Comparison of ENCODE assay signal across 11 cellular contexts in genomic region chr2:240655931-240656886, GRCh38. TPM values are rescaled to one million over a fixed set of nuclear protein-coding genes. Genes with fewer than 3 reads are reported as not detected.
DNase-seq lines count a peak whose midpoint lies in the region; ATAC-seq, FAIRE-seq and TF ChIP-seq lines count a peak whose summit lies in the region.
"Had no signal": no experiment of that assay in that cellular context is flagged by ENCODE, and none has a peak within 500 bp of the region (broad histone marks: within the 10 kb centered on the region; RNA-seq: fewer than 3 reads in every experiment).

No MANE protein-coding gene starts in this region.

- intact Hi-C loops in activated CD4-positive, alpha-beta memory T cell treated with anti-CD3 and anti-CD28 coated beads for 36 hours (cut with micrococcal nuclease) = no loop called here
- intact Hi-C loops in OCI-LY7 (cut with micrococcal nuclease; ENCODE audit: unreplicated experiment) = no loop called here

- POLR2A ChIA-PET in activated CD4-positive, alpha-beta memory T cell treated with anti-CD3 and anti-CD28 coated beads for 36 hours (lab: Charles Lee) = interaction anchor here (1.2 kb wide), 1 partner anchor 29 kb away, joined by 3 read pairs; no protein-coding TSS in a partner anchor
- POLR2A ChIA-PET in OCI-LY7 (lab: Charles Lee) = no interaction called here

- no peak overlapping the region for H2AFZ ChIP-seq in OCI-LY7 (ENCODE audit: low read length)

- H3K4me1 Mint-ChIP-seq in activated CD4-positive, alpha-beta memory T cell treated with anti-CD3 and anti-CD28 coated beads for 36 hours (ENCODE audit: low read depth) = peaks cover 10% of the 10 kb centered on the region

- H3K4me3 ChIP-seq in lung (no peak overlapping the region), OCI-LY7 (ENCODE audit: low read depth, low read length, poor library complexity, severe bottlenecking) (no peak overlapping the region)
- H3K4me3 ChIP-seq: cardiac muscle cell had no signal

- DNase-seq in EL = peak; percentile 11
- DNase-seq in activated CD4-positive, alpha-beta memory T cell treated with anti-CD3 and anti-CD28 coated beads for 36 hours = peak; percentile 43
- peak; percentile 22 for DNase-seq in lung (ENCODE audit: low spot score)
- no peak for DNase-seq in D721Med (ENCODE audit: insufficient read length, low spot score)
- no peak for DNase-seq in OCI-LY7 (ENCODE audit: low spot score)
- DNase-seq in NCI-H1417 (lab: John Stamatoyannopoulos, UW) = no peak
- DNase-seq: hypothalamus had no signal

- no peaks in the 10 kb centered on the region for H3K36me3 Mint-ChIP-seq in activated CD4-positive, alpha-beta memory T cell treated with anti-CD3 and anti-CD28 coated beads for 36 hours

- peaks cover 0 to 5% of the 10 kb centered on the region in 2 donors for H3K9me3 ChIP-seq in lung (ENCODE audit: control insufficient read depth in 2 of 2, insufficient read depth in 1 of 2, low read length in 1 of 2)
- H3K9me3 ChIP-seq in OCI-LY7 (ENCODE audit: low read length) = no peaks in the 10 kb centered on the region
- H3K9me3 ChIP-seq: neutrophil had no signal

- no peak overlapping the region for H3K4me3 Mint-ChIP-seq in activated CD4-positive, alpha-beta memory T cell treated with anti-CD3 and anti-CD28 coated beads for 36 hours

- ATAC-seq in GM21825 (IDR thresholded peaks at IDR 0.05; ENCODE audit: unreplicated experiment) = peak; percentile 49
- ATAC-seq in lung (ENCODE audit: insufficient read depth, low FRiP score) = no peak
- no peak for ATAC-seq in GM21390 (IDR thresholded peaks at IDR 0.05; ENCODE audit: unreplicated experiment)

- no peaks in the 10 kb centered on the region for H3K27me3 ChIP-seq in lung (ENCODE audit: control insufficient read depth, insufficient read depth)
- H3K27me3 ChIP-seq: cardiac muscle cell had no signal

- H3K36me3 ChIP-seq in lung (ENCODE audit: control insufficient read depth in 2 of 2, insufficient read depth in 2 of 2, low read length in 2 of 2) (no peaks in the 10 kb centered on the region), OCI-LY7 (ENCODE audit: insufficient read depth, low read length) (no peaks in the 10 kb centered on the region)
- H3K36me3 ChIP-seq: cardiac muscle cell, neutrophil had no signal

- H3K27me3 Mint-ChIP-seq in activated CD4-positive, alpha-beta memory T cell treated with anti-CD3 and anti-CD28 coated beads for 36 hours = peaks cover 16% of the 10 kb centered on the region

- H4K20me1 ChIP-seq in OCI-LY7 (ENCODE audit: insufficient read depth, low read length) = no peaks in the 10 kb centered on the region

- no peaks in the 10 kb centered on the region for H3K79me2 ChIP-seq in OCI-LY7 (ENCODE audit: insufficient read depth, low read depth, low read length)

- no TSS peak for BruUV-seq in OCI-LY7 (replicated peaks; lab: Mats Ljungman, UMichigan)

- H3K4me1 ChIP-seq in lung (ENCODE audit: control insufficient read depth in 2 of 2, insufficient read depth in 2 of 2, low read length in 2 of 2) (no peaks in the 10 kb centered on the region), OCI-LY7 (ENCODE audit: insufficient read depth, low read length, poor library complexity, severe bottlenecking) (no peaks in the 10 kb centered on the region)

- no peak overlapping the region for H3K27ac ChIP-seq in lung (ENCODE audit: low read depth in 1 of 2, low read length in 1 of 2)
- H3K27ac ChIP-seq in OCI-LY7 (ENCODE audit: low read depth, low read length, poor library complexity, severe bottlenecking) = no peak overlapping the region
- H3K27ac ChIP-seq: cardiac muscle cell, neutrophil had no signal

- H3K9me3 Mint-ChIP-seq in activated CD4-positive, alpha-beta memory T cell treated with anti-CD3 and anti-CD28 coated beads for 36 hours = no peaks in the 10 kb centered on the region

- TF ChIP-seq CTCF in lung (IDR thresholded peaks at IDR 0.05; ENCODE audit: control extremely low read depth, extremely low read depth) (no peak), D721Med (IDR thresholded peaks at IDR 0.05; ENCODE audit: insufficient read depth, missing control alignments) (no peak), OCI-LY7 (conservative IDR thresholded peaks at IDR 0.05; ENCODE audit: low read length) (no peak)

- no peak for FAIRE-seq in D721Med (lab: Jason Lieb, UNC)

- 71 to 72% methylated on average over 10 of the region's 10 CpGs for WGBS in lung, 2 donors

- CTCF ChIA-PET in activated CD4-positive, alpha-beta memory T cell treated with anti-CD3 and anti-CD28 coated beads for 36 hours (lab: Charles Lee) = no interaction called here
- CTCF ChIA-PET in OCI-LY7 (lab: Charles Lee; ENCODE audit: unreplicated experiment) = no interaction called here

- H3K27ac Mint-ChIP-seq in activated CD4-positive, alpha-beta memory T cell treated with anti-CD3 and anti-CD28 coated beads for 36 hours = no peak overlapping the region

- H3K4me2 ChIP-seq in OCI-LY7 (ENCODE audit: low read length) = no peak overlapping the region

- H3K9me2 ChIP-seq in OCI-LY7 (ENCODE audit: insufficient read depth, low read length) = no peaks in the 10 kb centered on the region

RNA-seq across cellular contexts. Expression of gene AQP12B, which starts 26.5 kb away (rescaled TPM):
- total RNA-seq in activated CD4-positive, alpha-beta memory T cell treated with anti-CD3 and anti-CD28 coated beads for 36 hours = not detected
- total RNA-seq in lung (under 1 TPM in 1 of 2 donors, not detected in 1; 0.15 TPM), OCI-LY7 (2022) (not detected in 2 replicates)
- not detected for polyA plus RNA-seq in lung
- total RNA-seq in OCI-LY7 (2014; rRNA removed; shearing (Covaris generic)) = not detected in 2 replicates
- total RNA-seq: cardiac muscle cell had no signal
- polyA plus RNA-seq: cardiac muscle cell had no signal

RNA-seq across cellular contexts. Expression of gene GPR35, which starts 30.9 kb away (rescaled TPM):
- total RNA-seq in activated CD4-positive, alpha-beta memory T cell treated with anti-CD3 and anti-CD28 coated beads for 36 hours = 1 to 10 TPM; 3.4 to 4.7 TPM
- total RNA-seq in lung = 1 to 10 TPM; 2.3 to 4.4 TPM
- 10 to 100 TPM in 1 of 2 donors, 1 to 10 TPM in 1; 3.9 to 10.3 TPM for polyA plus RNA-seq in lung
- 0.88 and 2.1 TPM in 2 replicates for total RNA-seq in OCI-LY7 (2014; rRNA removed; shearing (Covaris generic))
- total RNA-seq in OCI-LY7 (2022) = 1.4 and 2.4 TPM in 2 replicates

RNA-seq across cellular contexts. Expression of gene AQP12A, which starts 35.5 kb away (rescaled TPM):
- not detected for total RNA-seq in activated CD4-positive, alpha-beta memory T cell treated with anti-CD3 and anti-CD28 coated beads for 36 hours
- total RNA-seq in lung = not detected
- polyA plus RNA-seq in lung = not detected
- not detected in 2 replicates for total RNA-seq in OCI-LY7 (2014; rRNA removed; shearing (Covaris generic))
- total RNA-seq in OCI-LY7 (2022) = not detected in 2 replicates
- total RNA-seq: cardiac muscle cell had no signal
- polyA plus RNA-seq: cardiac muscle cell had no signal

Comparison
In these comparisons a context has a peak if more than half of its experiments do, and no peak if none do; other contexts are left out.
1. DNase-seq: peak in EL (single experiment), activated CD4-positive, alpha-beta memory T cell treated with anti-CD3 and anti-CD28 coated beads for 36 hours (single experiment) and lung (single experiment); none in D721Med (single experiment), OCI-LY7 (single experiment) and NCI-H1417 (0 of 3).